8 cellular contexts compared by ENCODE assay signal in the genomic region with DNA sequence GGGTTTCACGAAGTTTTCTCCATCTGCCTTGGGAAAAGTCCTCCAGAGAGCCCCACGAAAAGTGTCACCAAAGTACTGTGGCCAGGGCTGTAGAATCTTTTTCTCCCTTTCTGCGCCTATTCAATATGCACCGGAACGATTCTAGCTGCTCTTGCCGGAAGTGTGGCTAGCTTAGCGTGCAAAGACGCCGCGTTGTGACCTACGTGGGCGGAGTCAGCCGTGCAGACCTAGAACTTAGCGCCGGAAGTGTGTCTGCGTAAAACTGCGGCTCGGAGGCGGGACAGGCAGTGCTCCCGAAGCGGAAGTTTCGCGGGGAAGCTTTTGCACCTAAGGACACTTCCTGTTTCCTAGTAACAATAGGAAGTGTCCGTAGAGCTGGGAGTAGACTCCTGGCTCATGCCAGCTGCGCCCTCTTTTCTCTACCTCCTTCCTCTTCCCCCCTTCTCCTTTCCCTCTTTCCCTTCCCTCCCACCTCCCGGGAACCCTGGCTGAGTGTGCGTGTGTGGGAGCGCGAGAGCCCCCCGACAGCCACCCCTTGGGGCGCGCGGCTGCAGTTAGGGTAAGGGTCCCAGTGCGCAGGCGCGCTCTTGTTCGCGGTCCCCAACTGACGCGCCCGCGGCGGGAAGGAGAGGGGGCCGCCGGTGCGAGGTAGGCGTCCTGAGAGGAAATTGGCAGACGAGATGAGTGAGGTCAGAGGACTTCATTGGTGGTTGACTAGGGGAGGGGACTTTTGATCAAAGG. TPM values are rescaled to one million over a fixed set of nuclear protein-coding genes. Genes with fewer than 3 reads are reported as not detected.
A peak's percentile ranks its signal among the peaks of the same experiment; 100 is the strongest.
DNase-seq lines count a peak whose midpoint lies in the region; ATAC-seq and TF ChIP-seq lines count a peak whose summit lies in the region.

A gene with protein sequence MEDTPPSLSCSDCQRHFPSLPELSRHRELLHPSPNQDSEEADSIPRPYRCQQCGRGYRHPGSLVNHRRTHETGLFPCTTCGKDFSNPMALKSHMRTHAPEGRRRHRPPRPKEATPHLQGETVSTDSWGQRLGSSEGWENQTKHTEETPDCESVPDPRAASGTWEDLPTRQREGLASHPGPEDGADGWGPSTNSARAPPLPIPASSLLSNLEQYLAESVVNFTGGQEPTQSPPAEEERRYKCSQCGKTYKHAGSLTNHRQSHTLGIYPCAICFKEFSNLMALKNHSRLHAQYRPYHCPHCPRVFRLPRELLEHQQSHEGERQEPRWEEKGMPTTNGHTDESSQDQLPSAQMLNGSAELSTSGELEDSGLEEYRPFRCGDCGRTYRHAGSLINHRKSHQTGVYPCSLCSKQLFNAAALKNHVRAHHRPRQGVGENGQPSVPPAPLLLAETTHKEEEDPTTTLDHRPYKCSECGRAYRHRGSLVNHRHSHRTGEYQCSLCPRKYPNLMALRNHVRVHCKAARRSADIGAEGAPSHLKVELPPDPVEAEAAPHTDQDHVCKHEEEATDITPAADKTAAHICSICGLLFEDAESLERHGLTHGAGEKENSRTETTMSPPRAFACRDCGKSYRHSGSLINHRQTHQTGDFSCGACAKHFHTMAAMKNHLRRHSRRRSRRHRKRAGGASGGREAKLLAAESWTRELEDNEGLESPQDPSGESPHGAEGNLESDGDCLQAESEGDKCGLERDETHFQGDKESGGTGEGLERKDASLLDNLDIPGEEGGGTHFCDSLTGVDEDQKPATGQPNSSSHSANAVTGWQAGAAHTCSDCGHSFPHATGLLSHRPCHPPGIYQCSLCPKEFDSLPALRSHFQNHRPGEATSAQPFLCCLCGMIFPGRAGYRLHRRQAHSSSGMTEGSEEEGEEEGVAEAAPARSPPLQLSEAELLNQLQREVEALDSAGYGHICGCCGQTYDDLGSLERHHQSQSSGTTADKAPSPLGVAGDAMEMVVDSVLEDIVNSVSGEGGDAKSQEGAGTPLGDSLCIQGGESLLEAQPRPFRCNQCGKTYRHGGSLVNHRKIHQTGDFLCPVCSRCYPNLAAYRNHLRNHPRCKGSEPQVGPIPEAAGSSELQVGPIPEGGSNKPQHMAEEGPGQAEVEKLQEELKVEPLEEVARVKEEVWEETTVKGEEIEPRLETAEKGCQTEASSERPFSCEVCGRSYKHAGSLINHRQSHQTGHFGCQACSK (N-terminal part only) (plus strand): TSS at position 350 of the 741 bp plus-strand sequence. CDS start 1,903 bp downstream, outside the sequence.
A gene (minus strand): TSS at position 168 of the 741 bp plus-strand sequence. CDS start 9,781 bp downstream, outside the sequence.

- peak; percentile 99 for DNase-seq in DMS53 (lab: John Stamatoyannopoulos, UW)
- DNase-seq in KBM-7 = peak; percentile 98
- peak; percentile 94 for DNase-seq in activated T-cell treated with anti-CD3 and anti-CD28 coated beads, Interleukin-2, amount 50 U/mL, for 24 hours
- DNase-seq in stimulated activated CD8-positive, alpha-beta memory T cell treated with anti-CD3 and anti-CD28 coated beads, Interleukin-7, amount 100 ng/mL, for 1 hour (ENCODE audit: low read depth in 2 of 2) = peak; percentile 92 to 94

- H3K27ac Mint-ChIP-seq in activated T-cell treated with anti-CD3 and anti-CD28 coated beads, Interleukin-2, amount 50 U/mL, for 24 hours = peak within 1 kb of the TSS; percentile 96

- peak; percentile 69 for ATAC-seq in GM21717 (IDR thresholded peaks at IDR 0.05; ENCODE audit: unreplicated experiment)

- in situ Hi-C loops in KBM-7 (cut with MboI; ENCODE audit: low pct_unique_long_range_greater_than_20kb, low sequenced_read_pairs) = no loop called here

- H3K27me3 ChIP-seq in esophagus (ENCODE audit: control insufficient read depth in 1 of 2, insufficient read depth in 2 of 2, low read length in 2 of 2) = no peaks in the 10 kb centered on the region
- H3K27me3 ChIP-seq in mucosa of stomach (ENCODE audit: control insufficient read depth, insufficient read depth, low read length) = no peaks in the 10 kb centered on the region

- peaks cover 66% of the 10 kb centered on the region for H3K36me3 Mint-ChIP-seq in activated T-cell treated with anti-CD3 and anti-CD28 coated beads, Interleukin-2, amount 50 U/mL, for 24 hours (ENCODE audit: low read depth)

- no peaks in the 10 kb centered on the region for H3K9me3 Mint-ChIP-seq in activated T-cell treated with anti-CD3 and anti-CD28 coated beads, Interleukin-2, amount 50 U/mL, for 24 hours

- peaks cover 47% of the 10 kb centered on the region for H3K4me1 Mint-ChIP-seq in activated T-cell treated with anti-CD3 and anti-CD28 coated beads, Interleukin-2, amount 50 U/mL, for 24 hours (ENCODE audit: low read depth)

- peaks cover 15 to 28% of the 10 kb centered on the region in 2 donors for H3K36me3 ChIP-seq in esophagus (ENCODE audit: control insufficient read depth in 2 of 2, insufficient read depth in 2 of 2, low read length in 1 of 2)
- H3K36me3 ChIP-seq in mucosa of stomach (ENCODE audit: control insufficient read depth, insufficient read depth, low read length) = peaks cover 6% of the 10 kb centered on the region

- H3K4me3 ChIP-seq in esophagus (ENCODE audit: low read depth in 1 of 2, low read length in 2 of 2) = peak within 1 kb of the TSS; percentile 88 to 96
- H3K4me3 ChIP-seq in mucosa of stomach (ENCODE audit: low read length) = peak within 1 kb of the TSS; percentile 99

- H3K4me1 ChIP-seq in esophagus (ENCODE audit: control insufficient read depth in 2 of 2, insufficient read depth in 2 of 2, low read length in 1 of 2) (peaks cover 0 to 5% of the 10 kb centered on the region in 2 donors), mucosa of stomach (ENCODE audit: control insufficient read depth, insufficient read depth, low read length) (peaks cover 17% of the 10 kb centered on the region)

- no peaks in the 10 kb centered on the region for H3K27me3 Mint-ChIP-seq in activated T-cell treated with anti-CD3 and anti-CD28 coated beads, Interleukin-2, amount 50 U/mL, for 24 hours

- WGBS in esophagus, 2 donors = 0% methylated on average over 48 of the region's 48 CpGs

- H3K4me3 Mint-ChIP-seq in activated T-cell treated with anti-CD3 and anti-CD28 coated beads, Interleukin-2, amount 50 U/mL, for 24 hours = peak within 1 kb of the TSS; percentile 88

- H3K27ac ChIP-seq in esophagus (ENCODE audit: low read depth in 2 of 2, low read length in 1 of 2) = peak within 1 kb of the TSS; percentile 95 to 96

- H3K9ac ChIP-seq in mucosa of stomach (ENCODE audit: low read length) = peak within 1 kb of the TSS; percentile 91

- H3K9me3 ChIP-seq in esophagus (ENCODE audit: control insufficient read depth in 2 of 2, insufficient read depth in 1 of 2, low read depth in 1 of 2, low read length in 1 of 2) (no peaks in the 10 kb centered on the region), mucosa of stomach (ENCODE audit: control insufficient read depth, low read length) (no peaks in the 10 kb centered on the region)

TF ChIP-seq in PFSK-1, 5 proteins besides CTCF, POLR2A, EP300 and RAD21:
- TF ChIP-seq TAF1 (IDR thresholded peaks at IDR 0.05; ENCODE audit: borderline replicate concordance, insufficient read depth, low read length) (peak; percentile 87; the same call in 1 of the 2 replicates), POLR2AphosphoS5 (IDR thresholded peaks at IDR 0.05; ENCODE audit: low read depth, low read length) (peak; percentile 90; the same call in 1 of the 2 replicates), SIN3A (IDR thresholded peaks at IDR 0.05; ENCODE audit: borderline replicate concordance, insufficient read depth, low read length) (peak; percentile 25; the same call in 1 of the 2 replicates), FOXP2 (optimal IDR thresholded peaks at IDR 0.05; ENCODE audit: borderline replicate concordance, extremely low read depth, extremely low read length, insufficient read depth) (peak; percentile 60)
- TF ChIP-seq, protein P1, sequence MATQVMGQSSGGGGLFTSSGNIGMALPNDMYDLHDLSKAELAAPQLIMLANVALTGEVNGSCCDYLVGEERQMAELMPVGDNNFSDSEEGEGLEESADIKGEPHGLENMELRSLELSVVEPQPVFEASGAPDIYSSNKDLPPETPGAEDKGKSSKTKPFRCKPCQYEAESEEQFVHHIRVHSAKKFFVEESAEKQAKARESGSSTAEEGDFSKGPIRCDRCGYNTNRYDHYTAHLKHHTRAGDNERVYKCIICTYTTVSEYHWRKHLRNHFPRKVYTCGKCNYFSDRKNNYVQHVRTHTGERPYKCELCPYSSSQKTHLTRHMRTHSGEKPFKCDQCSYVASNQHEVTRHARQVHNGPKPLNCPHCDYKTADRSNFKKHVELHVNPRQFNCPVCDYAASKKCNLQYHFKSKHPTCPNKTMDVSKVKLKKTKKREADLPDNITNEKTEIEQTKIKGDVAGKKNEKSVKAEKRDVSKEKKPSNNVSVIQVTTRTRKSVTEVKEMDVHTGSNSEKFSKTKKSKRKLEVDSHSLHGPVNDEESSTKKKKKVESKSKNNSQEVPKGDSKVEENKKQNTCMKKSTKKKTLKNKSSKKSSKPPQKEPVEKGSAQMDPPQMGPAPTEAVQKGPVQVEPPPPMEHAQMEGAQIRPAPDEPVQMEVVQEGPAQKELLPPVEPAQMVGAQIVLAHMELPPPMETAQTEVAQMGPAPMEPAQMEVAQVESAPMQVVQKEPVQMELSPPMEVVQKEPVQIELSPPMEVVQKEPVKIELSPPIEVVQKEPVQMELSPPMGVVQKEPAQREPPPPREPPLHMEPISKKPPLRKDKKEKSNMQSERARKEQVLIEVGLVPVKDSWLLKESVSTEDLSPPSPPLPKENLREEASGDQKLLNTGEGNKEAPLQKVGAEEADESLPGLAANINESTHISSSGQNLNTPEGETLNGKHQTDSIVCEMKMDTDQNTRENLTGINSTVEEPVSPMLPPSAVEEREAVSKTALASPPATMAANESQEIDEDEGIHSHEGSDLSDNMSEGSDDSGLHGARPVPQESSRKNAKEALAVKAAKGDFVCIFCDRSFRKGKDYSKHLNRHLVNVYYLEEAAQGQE (IDR thresholded peaks at IDR 0.05; ENCODE audit: insufficient read depth in 1 of 2, low read depth in 2 of 2, low read length in 2 of 2) = no peak

RNA-seq across cellular contexts. Expression of the first gene that starts in this region (rescaled TPM):
- 6.5 TPM for polyA plus RNA-seq in PFSK-1 (2012; ENCODE audit: insufficient read length, low read depth)
- polyA plus RNA-seq in esophagus = 1 to 10 TPM; 3.4 to 8.1 TPM

RNA-seq across cellular contexts. Expression of the second gene that starts in this region (rescaled TPM):
- polyA plus RNA-seq in PFSK-1 (2012; ENCODE audit: insufficient read length, low read depth) = 10.6 TPM
- 1 to 10 TPM; 5.8 to 6.6 TPM for polyA plus RNA-seq in esophagus

Comparison
In these comparisons a context has a peak if more than half of its experiments do, and no peak if none do; other contexts are left out.
1. Peak in every context shown above with its lines: DNase-seq, ATAC-seq, H3K4me3 ChIP-seq and H3K27ac ChIP-seq.